In the genomic region with DNA sequence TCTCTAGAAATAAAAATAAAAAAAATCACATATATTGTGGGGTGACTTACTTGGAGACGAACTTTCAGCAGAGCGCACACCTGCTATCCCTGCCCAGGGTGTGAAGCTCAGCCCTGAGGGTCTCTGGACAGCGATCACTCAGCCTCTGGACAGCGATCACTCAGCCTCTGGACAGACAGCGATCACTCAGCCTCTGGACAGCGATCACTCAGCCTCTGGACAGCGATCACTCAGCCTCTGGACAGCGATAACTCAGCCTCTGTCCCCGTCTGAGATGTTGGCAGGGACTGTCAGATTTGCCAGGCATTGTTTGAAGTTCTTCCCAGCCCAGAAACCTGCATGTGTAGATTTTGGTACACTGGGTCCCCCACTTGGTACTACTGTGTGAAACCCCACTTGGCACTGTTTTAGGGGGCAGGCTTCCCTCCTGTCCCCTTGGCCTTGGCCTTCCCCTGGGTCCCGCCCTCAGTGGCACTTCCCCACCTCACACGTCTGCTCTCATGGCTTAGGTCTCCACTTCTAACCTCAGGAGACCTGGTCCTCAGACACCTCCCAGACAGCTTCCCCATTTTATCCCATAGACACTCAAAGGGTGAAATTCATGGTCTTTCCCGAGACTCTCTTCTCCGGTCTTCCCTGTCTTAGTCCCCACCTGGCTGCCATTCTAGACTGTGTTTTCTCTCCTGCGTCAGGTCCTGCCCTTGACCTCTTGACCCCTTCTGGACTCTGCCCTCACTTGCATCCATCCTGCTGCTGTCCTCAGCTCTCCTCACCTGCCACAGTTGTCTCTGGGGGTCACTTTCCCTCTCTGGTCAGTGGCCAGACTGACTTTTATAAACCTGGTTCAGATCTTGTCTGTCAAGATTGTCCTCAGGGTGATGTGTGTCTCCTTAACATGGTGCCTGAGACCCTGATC, we compare ENCODE assay signal across 3 cellular contexts.
A peak's percentile ranks its signal among the peaks of the same experiment; 100 is the strongest.
TF ChIP-seq lines count a peak whose summit lies in the region.

No MANE protein-coding gene starts in this region.

TF ChIP-seq in SK-N-SH, 30 proteins besides CTCF, POLR2A, EP300 and RAD21:
- TF ChIP-seq, protein P1, sequence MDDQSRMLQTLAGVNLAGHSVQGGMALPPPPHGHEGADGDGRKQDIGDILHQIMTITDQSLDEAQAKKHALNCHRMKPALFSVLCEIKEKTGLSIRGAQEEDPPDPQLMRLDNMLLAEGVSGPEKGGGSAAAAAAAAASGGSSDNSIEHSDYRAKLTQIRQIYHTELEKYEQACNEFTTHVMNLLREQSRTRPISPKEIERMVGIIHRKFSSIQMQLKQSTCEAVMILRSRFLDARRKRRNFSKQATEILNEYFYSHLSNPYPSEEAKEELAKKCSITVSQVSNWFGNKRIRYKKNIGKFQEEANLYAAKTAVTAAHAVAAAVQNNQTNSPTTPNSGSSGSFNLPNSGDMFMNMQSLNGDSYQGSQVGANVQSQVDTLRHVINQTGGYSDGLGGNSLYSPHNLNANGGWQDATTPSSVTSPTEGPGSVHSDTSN (IDR thresholded peaks at IDR 0.05): no peak
- TF ChIP-seq FOXJ3 (CRISPR knock-in tag; IDR thresholded peaks at IDR 0.05): no peak
- no peak for TF ChIP-seq CHD2 (IDR thresholded peaks at IDR 0.05; ENCODE audit: low read length, partially characterized antibody)
- TF ChIP-seq TEAD4 (IDR thresholded peaks at IDR 0.05; ENCODE audit: borderline replicate concordance, insufficient read depth): no peak
- TF ChIP-seq, protein P2, sequence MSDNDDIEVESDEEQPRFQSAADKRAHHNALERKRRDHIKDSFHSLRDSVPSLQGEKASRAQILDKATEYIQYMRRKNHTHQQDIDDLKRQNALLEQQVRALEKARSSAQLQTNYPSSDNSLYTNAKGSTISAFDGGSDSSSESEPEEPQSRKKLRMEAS (IDR thresholded peaks at IDR 0.05; ENCODE audit: low read depth): no peak
- TF ChIP-seq EZH2phosphoT487 (IDR thresholded peaks at IDR 0.05; ENCODE audit: borderline replicate concordance, low read depth): no peak
- TF ChIP-seq ELF1 (IDR thresholded peaks at IDR 0.05): no peak
- TF ChIP-seq, protein P3, sequence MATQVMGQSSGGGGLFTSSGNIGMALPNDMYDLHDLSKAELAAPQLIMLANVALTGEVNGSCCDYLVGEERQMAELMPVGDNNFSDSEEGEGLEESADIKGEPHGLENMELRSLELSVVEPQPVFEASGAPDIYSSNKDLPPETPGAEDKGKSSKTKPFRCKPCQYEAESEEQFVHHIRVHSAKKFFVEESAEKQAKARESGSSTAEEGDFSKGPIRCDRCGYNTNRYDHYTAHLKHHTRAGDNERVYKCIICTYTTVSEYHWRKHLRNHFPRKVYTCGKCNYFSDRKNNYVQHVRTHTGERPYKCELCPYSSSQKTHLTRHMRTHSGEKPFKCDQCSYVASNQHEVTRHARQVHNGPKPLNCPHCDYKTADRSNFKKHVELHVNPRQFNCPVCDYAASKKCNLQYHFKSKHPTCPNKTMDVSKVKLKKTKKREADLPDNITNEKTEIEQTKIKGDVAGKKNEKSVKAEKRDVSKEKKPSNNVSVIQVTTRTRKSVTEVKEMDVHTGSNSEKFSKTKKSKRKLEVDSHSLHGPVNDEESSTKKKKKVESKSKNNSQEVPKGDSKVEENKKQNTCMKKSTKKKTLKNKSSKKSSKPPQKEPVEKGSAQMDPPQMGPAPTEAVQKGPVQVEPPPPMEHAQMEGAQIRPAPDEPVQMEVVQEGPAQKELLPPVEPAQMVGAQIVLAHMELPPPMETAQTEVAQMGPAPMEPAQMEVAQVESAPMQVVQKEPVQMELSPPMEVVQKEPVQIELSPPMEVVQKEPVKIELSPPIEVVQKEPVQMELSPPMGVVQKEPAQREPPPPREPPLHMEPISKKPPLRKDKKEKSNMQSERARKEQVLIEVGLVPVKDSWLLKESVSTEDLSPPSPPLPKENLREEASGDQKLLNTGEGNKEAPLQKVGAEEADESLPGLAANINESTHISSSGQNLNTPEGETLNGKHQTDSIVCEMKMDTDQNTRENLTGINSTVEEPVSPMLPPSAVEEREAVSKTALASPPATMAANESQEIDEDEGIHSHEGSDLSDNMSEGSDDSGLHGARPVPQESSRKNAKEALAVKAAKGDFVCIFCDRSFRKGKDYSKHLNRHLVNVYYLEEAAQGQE (IDR thresholded peaks at IDR 0.05; ENCODE audit: low read depth, low read length): peak; percentile 89

TF ChIP-seq in SK-N-SH treated with all-trans-retinoic acid at 6 μM for 48 hours, 23 proteins besides CTCF, POLR2A, EP300 and RAD21 (continues in another document):
- TF ChIP-seq, protein P4, sequence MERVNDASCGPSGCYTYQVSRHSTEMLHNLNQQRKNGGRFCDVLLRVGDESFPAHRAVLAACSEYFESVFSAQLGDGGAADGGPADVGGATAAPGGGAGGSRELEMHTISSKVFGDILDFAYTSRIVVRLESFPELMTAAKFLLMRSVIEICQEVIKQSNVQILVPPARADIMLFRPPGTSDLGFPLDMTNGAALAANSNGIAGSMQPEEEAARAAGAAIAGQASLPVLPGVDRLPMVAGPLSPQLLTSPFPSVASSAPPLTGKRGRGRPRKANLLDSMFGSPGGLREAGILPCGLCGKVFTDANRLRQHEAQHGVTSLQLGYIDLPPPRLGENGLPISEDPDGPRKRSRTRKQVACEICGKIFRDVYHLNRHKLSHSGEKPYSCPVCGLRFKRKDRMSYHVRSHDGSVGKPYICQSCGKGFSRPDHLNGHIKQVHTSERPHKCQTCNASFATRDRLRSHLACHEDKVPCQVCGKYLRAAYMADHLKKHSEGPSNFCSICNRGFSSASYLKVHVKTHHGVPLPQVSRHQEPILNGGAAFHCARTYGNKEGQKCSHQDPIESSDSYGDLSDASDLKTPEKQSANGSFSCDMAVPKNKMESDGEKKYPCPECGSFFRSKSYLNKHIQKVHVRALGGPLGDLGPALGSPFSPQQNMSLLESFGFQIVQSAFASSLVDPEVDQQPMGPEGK (CRISPR knock-in tag; IDR thresholded peaks at IDR 0.05; ENCODE audit: borderline replicate concordance): no peak
- TF ChIP-seq ZNF8 (CRISPR knock-in tag; IDR thresholded peaks at IDR 0.05) (no peak), GLIS3 (CRISPR knock-in tag; IDR thresholded peaks at IDR 0.05) (no peak), SNAI2 (CRISPR knock-in tag; IDR thresholded peaks at IDR 0.05) (no peak), BACH2 (CRISPR knock-in tag; IDR thresholded peaks at IDR 0.05; ENCODE audit: borderline replicate concordance) (no peak), TOX (CRISPR knock-in tag; IDR thresholded peaks at IDR 0.05; ENCODE audit: borderline replicate concordance) (no peak), ZFP30 (CRISPR knock-in tag; IDR thresholded peaks at IDR 0.05) (no peak), ZFP3 (CRISPR knock-in tag; IDR thresholded peaks at IDR 0.05) (no peak), ZNF70 (CRISPR knock-in tag; IDR thresholded peaks at IDR 0.05) (no peak), ZNF565 (CRISPR knock-in tag; conservative IDR thresholded peaks at IDR 0.05; ENCODE audit: low read depth) (no peak)
- TF ChIP-seq, protein P5, sequence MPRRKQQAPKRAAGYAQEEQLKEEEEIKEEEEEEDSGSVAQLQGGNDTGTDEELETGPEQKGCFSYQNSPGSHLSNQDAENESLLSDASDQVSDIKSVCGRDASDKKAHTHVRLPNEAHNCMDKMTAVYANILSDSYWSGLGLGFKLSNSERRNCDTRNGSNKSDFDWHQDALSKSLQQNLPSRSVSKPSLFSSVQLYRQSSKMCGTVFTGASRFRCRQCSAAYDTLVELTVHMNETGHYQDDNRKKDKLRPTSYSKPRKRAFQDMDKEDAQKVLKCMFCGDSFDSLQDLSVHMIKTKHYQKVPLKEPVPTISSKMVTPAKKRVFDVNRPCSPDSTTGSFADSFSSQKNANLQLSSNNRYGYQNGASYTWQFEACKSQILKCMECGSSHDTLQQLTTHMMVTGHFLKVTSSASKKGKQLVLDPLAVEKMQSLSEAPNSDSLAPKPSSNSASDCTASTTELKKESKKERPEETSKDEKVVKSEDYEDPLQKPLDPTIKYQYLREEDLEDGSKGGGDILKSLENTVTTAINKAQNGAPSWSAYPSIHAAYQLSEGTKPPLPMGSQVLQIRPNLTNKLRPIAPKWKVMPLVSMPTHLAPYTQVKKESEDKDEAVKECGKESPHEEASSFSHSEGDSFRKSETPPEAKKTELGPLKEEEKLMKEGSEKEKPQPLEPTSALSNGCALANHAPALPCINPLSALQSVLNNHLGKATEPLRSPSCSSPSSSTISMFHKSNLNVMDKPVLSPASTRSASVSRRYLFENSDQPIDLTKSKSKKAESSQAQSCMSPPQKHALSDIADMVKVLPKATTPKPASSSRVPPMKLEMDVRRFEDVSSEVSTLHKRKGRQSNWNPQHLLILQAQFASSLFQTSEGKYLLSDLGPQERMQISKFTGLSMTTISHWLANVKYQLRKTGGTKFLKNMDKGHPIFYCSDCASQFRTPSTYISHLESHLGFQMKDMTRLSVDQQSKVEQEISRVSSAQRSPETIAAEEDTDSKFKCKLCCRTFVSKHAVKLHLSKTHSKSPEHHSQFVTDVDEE (CRISPR knock-in tag; IDR thresholded peaks at IDR 0.05): no peak
- TF ChIP-seq, protein P6, sequence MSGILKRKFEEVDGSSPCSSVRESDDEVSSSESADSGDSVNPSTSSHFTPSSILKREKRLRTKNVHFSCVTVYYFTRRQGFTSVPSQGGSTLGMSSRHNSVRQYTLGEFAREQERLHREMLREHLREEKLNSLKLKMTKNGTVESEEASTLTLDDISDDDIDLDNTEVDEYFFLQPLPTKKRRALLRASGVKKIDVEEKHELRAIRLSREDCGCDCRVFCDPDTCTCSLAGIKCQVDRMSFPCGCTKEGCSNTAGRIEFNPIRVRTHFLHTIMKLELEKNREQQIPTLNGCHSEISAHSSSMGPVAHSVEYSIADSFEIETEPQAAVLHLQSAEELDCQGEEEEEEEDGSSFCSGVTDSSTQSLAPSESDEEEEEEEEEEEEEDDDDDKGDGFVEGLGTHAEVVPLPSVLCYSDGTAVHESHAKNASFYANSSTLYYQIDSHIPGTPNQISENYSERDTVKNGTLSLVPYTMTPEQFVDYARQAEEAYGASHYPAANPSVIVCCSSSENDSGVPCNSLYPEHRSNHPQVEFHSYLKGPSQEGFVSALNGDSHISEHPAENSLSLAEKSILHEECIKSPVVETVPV (CRISPR knock-in tag; IDR thresholded peaks at IDR 0.05): no peak

TF ChIP-seq in A549, 52 proteins besides CTCF, POLR2A, EP300 and RAD21 (continued from another document):
- TF ChIP-seq, protein P3 (IDR thresholded peaks at IDR 0.05): peak; percentile 44; the same call in 1 of the 2 replicates
